In genomic region chr2:237688081-237688480, GRCh38 we compare ENCODE assay signal across 8 cellular contexts.
A peak's percentile ranks its signal among the peaks of the same experiment; 100 is the strongest.
DNase-seq lines count a peak whose midpoint lies in the region; ATAC-seq, FAIRE-seq and TF ChIP-seq lines count a peak whose summit lies in the region.

No MANE protein-coding gene starts in this region.

- H3K79me2 ChIP-seq in GM12878 (ENCODE audit: control insufficient read depth, insufficient read depth, low read length) = peaks cover 15% of the 10 kb centered on the region

- SMC1A ChIA-PET in GM12878 (lab: Charles Lee; ENCODE audit: uncharacterized antibody, unreplicated experiment) = interaction anchor here (1.1 to 5.8 kb wide), 6 partner anchors 9 to 176 kb away, joined by 5 to 66 read pairs (median 11); no protein-coding TSS in a partner anchor

- H4K20me1 ChIP-seq in GM12878 (ENCODE audit: control insufficient read depth, insufficient read depth) = no peaks in the 10 kb centered on the region

- no peaks in the 10 kb centered on the region for H3K27me3 Mint-ChIP-seq in activated CD4-positive, alpha-beta T cell treated with anti-CD3 and anti-CD28 coated beads, Interleukin-2, amount 10 ng/mL, durations not matched to agents 7 days and 5 days
- H3K27me3 Mint-ChIP-seq in memory B cell = no peaks in the 10 kb centered on the region

- H3K4me1 Mint-ChIP-seq in activated CD4-positive, alpha-beta T cell treated with anti-CD3 and anti-CD28 coated beads, Interleukin-2, amount 10 ng/mL, durations not matched to agents 7 days and 5 days = peaks cover 63% of the 10 kb centered on the region
- H3K4me1 Mint-ChIP-seq in memory B cell = peaks cover 35% of the 10 kb centered on the region

- H3K9me3 Mint-ChIP-seq in activated CD4-positive, alpha-beta T cell treated with anti-CD3 and anti-CD28 coated beads, Interleukin-2, amount 10 ng/mL, durations not matched to agents 7 days and 5 days = no peaks in the 10 kb centered on the region
- H3K9me3 Mint-ChIP-seq in memory B cell = no peaks in the 10 kb centered on the region

- no peak for TF ChIP-seq RAD21 in GM12878 (IDR thresholded peaks at IDR 0.05; ENCODE audit: insufficient read depth, low read depth, low read length)

- H3K36me3 ChIP-seq in GM12878 (ENCODE audit: control insufficient read depth in 2 of 2, insufficient read depth in 2 of 2, low read length in 1 of 2) (no peaks in the 10 kb centered on the region), thymus (ENCODE audit: control insufficient read depth, insufficient read depth) (no peaks in the 10 kb centered on the region)

- BruUV-seq in GM12878 (replicated peaks; lab: Mats Ljungman, UMichigan) = no TSS peak

- H3K9me3 ChIP-seq in GM12878 (replicated peaks; ENCODE audit: control insufficient read depth, insufficient read depth, low read length) (no peaks in the 10 kb centered on the region), thymus (ENCODE audit: control insufficient read depth) (no peaks in the 10 kb centered on the region)

- CTCF ChIA-PET in activated CD4-positive, alpha-beta T cell treated with anti-CD3 and anti-CD28 coated beads, Interleukin-2, amount 10 ng/mL, durations not matched to agents 7 days and 5 days (lab: Charles Lee) = interaction anchor here (0.6 to 9.0 kb wide), 9 partner anchors 10 to 66 kb away, joined by 3 to 118 read pairs (median 4); no protein-coding TSS in a partner anchor
- CTCF ChIA-PET in GM12878 (lab: Yijun Ruan, JAX) = interaction anchor here (0.6 to 18.3 kb wide), 5 partner anchors 9 to 73 kb away, joined by 3 to 298 read pairs (median 20); no protein-coding TSS in a partner anchor

- H3K4me1 ChIP-seq in GM12878 (ENCODE audit: control insufficient read depth, insufficient read depth, low read length) = peaks cover 19% of the 10 kb centered on the region
- H3K4me1 ChIP-seq in thymus (ENCODE audit: control insufficient read depth, insufficient read depth, low read length) = peaks cover 15% of the 10 kb centered on the region

- intact Hi-C loops in GM12878 (cut with micrococcal nuclease; ENCODE audit: unreplicated experiment) = no loop called here

- H3K27ac Mint-ChIP-seq in activated CD4-positive, alpha-beta T cell treated with anti-CD3 and anti-CD28 coated beads, Interleukin-2, amount 10 ng/mL, durations not matched to agents 7 days and 5 days = peak overlapping the region; percentile 99
- peak overlapping the region; percentile 100 for H3K27ac Mint-ChIP-seq in memory B cell

- in situ Hi-C loops in GM12878 (cut with MboI) = no loop called here

- RAD21 ChIA-PET in GM12878 (lab: Charles Lee; ENCODE audit: unreplicated experiment) = interaction anchor here (0.7 to 13.1 kb wide), 8 partner anchors 9 to 596 kb away, joined by 3 to 209 read pairs (median 4); no protein-coding TSS in a partner anchor

- H3K36me3 Mint-ChIP-seq in activated CD4-positive, alpha-beta T cell treated with anti-CD3 and anti-CD28 coated beads, Interleukin-2, amount 10 ng/mL, durations not matched to agents 7 days and 5 days (ENCODE audit: low read depth) = peaks cover 9% of the 10 kb centered on the region
- H3K36me3 Mint-ChIP-seq in memory B cell = no peaks in the 10 kb centered on the region

- DNase-seq in activated CD4-positive, alpha-beta T cell treated with anti-CD3 and anti-CD28 coated beads, Interleukin-2, amount 10 ng/mL, durations not matched to agents 7 days and 5 days = no peak
- no peak for DNase-seq in activated CD4-positive, alpha-beta T cell treated with anti-CD3 and anti-CD28 coated beads, Interleukin-2, amount 50 U/mL, for 4 hours
- DNase-seq in GM12878 (ENCODE audit: low read depth, low spot score) (no peak), memory B cell (ENCODE audit: low spot score in 2 of 2) (no peak), CD1c-positive myeloid dendritic cell (ENCODE audit: extremely low spot score) (no peak), NCI-H2171 (lab: John Stamatoyannopoulos, UW) (no peak), NCI-H1694 (lab: John Stamatoyannopoulos, UW) (no peak)

- TF ChIP-seq POLR2A in GM12878 (IDR thresholded peaks at IDR 0.05; ENCODE audit: low read depth, low read length) = no peak

- peak overlapping the region; percentile 67 for H3K4me3 Mint-ChIP-seq in activated CD4-positive, alpha-beta T cell treated with anti-CD3 and anti-CD28 coated beads, Interleukin-2, amount 10 ng/mL, durations not matched to agents 7 days and 5 days
- peak overlapping the region; percentile 36 for H3K4me3 Mint-ChIP-seq in memory B cell

- H2AFZ ChIP-seq in GM12878 (ENCODE audit: control insufficient read depth, low read depth, low read length) = no peak overlapping the region

- no peaks in the 10 kb centered on the region for H3K27me3 ChIP-seq in GM12878 (replicated peaks in 1 of 2; ENCODE audit: control insufficient read depth in 2 of 2, insufficient read depth in 2 of 2, low read length in 1 of 2)
- no peaks in the 10 kb centered on the region for H3K27me3 ChIP-seq in thymus (ENCODE audit: control insufficient read depth, insufficient read depth)

- no peak overlapping the region for H3K4me2 ChIP-seq in GM12878 (ENCODE audit: control insufficient read depth, insufficient read depth)

- no peak for FAIRE-seq in GM12878 (lab: Jason Lieb, UNC)

- TF ChIP-seq EP300 in GM12878 (IDR thresholded peaks at IDR 0.05; ENCODE audit: borderline replicate concordance in 1 of 2, control insufficient read depth in 1 of 2, low read depth in 2 of 2, low read length in 2 of 2) = no peak

- H3K4me3 ChIP-seq in GM12878 = no peak overlapping the region
- no peak overlapping the region for H3K4me3 ChIP-seq in thymus (ENCODE audit: low read length)

- WGBS in GM12878 (ENCODE audit: insufficient coverage, insufficient replicate concordance, low lambda C conversion rate, missing lambda C conversion rate) = 0% methylated on average over 1 of the region's 1 CpG
- WGBS in thymus = 97% methylated on average over 1 of the region's 1 CpG

- ATAC-seq in GM12878 = no peak
- no peak for ATAC-seq in memory B cell (ENCODE audit: low read depth)

- H3K27ac ChIP-seq in GM12878 (ENCODE audit: control insufficient read depth, insufficient read depth) (no peak overlapping the region), thymus (ENCODE audit: low read depth) (peak overlapping the region; percentile 58)

- TF ChIP-seq CTCF in GM12878 (IDR thresholded peaks at IDR 0.05 in 2 of 3, conservative IDR thresholded peaks at IDR 0.05 in 1 of 3; ENCODE audit: control insufficient read depth in 2 of 3, extremely low read depth in 1 of 3, insufficient read depth in 1 of 3, low read depth in 3 of 3, low read length in 3 of 3) = no peak

- POLR2A ChIA-PET in activated CD4-positive, alpha-beta T cell treated with anti-CD3 and anti-CD28 coated beads, Interleukin-2, amount 10 ng/mL, durations not matched to agents 7 days and 5 days (lab: Charles Lee) = no interaction called here
- POLR2A ChIA-PET in GM12878 (lab: Charles Lee) = interaction anchor here (0.6 to 3.8 kb wide), 11 partner anchors 10 to 521 kb away, joined by 3 to 21 read pairs (median 5); no protein-coding TSS in a partner anchor

- H3K9ac ChIP-seq in GM12878 (ENCODE audit: control insufficient read depth, insufficient read depth, low read length) = no peak overlapping the region

TF ChIP-seq in GM12878, 131 proteins besides CTCF, POLR2A, EP300 and RAD21:
- TF ChIP-seq RUNX3 (IDR thresholded peaks at IDR 0.05; ENCODE audit: low read length) = no peak
- no peak for TF ChIP-seq FOXK2 (IDR thresholded peaks at IDR 0.05)
- TF ChIP-seq RELB (IDR thresholded peaks at IDR 0.05; ENCODE audit: low read depth) = no peak
- no peak for TF ChIP-seq TBL1XR1 (IDR thresholded peaks at IDR 0.05; ENCODE audit: low read depth, low read length)
- TF ChIP-seq IKZF1 (conservative IDR thresholded peaks at IDR 0.05) = 0 out of 2 replicates have a peak, but pooled peaks have one; percentile 3
- TF ChIP-seq PML (IDR thresholded peaks at IDR 0.05; ENCODE audit: low read length) = 0 out of 2 replicates have a peak, but pooled peaks have one; percentile 6
- no peak for TF ChIP-seq HSF1 (IDR thresholded peaks at IDR 0.05; ENCODE audit: low read depth, low read length)
- TF ChIP-seq NR2C1 (IDR thresholded peaks at IDR 0.05) = no peak
- TF ChIP-seq TARDBP (IDR thresholded peaks at IDR 0.05; ENCODE audit: borderline replicate concordance) = no peak
TF ChIP-seq in GM12878: peak in this region for 2.
